Comparison of ENCODE assay signal across 9 cellular contexts in genomic region chr11:2989551-2989950, GRCh38. TPM values are rescaled to one million over a fixed set of nuclear protein-coding genes. Genes with fewer than 3 reads are reported as not detected.
DNase-seq lines count a peak whose midpoint lies in the region; ATAC-seq and TF ChIP-seq lines count a peak whose summit lies in the region.
"Had no signal": no experiment of that assay in that cellular context is flagged by ENCODE, and none has a peak within 500 bp of the region (broad histone marks: within the 10 kb centered on the region; RNA-seq: fewer than 3 reads in every experiment).

No MANE protein-coding gene starts in this region.

- TF ChIP-seq RAD21 in neural cell (conservative IDR thresholded peaks at IDR 0.05) = no peak

- no peak for DNase-seq in DND-41
- no peak for DNase-seq in dorsolateral prefrontal cortex
- no peak for DNase-seq in HPDE6-E6E7 (ENCODE audit: extremely low spot score)

- H3K36me3 ChIP-seq in DND-41 (ENCODE audit: insufficient read depth, low read length) = peaks cover 20% of the 10 kb centered on the region
- H3K36me3 ChIP-seq in OCI-LY1 (ENCODE audit: insufficient read depth, low read length) = peaks cover 32% of the 10 kb centered on the region
- no peaks in the 10 kb centered on the region for H3K36me3 ChIP-seq in neural cell (ENCODE audit: insufficient read depth, low read length)
- H3K36me3 ChIP-seq: gastroesophageal sphincter had no signal

- no peak for TF ChIP-seq EP300 in neural cell (conservative IDR thresholded peaks at IDR 0.05; ENCODE audit: poor library complexity, severe bottlenecking)

- peak overlapping the region; percentile 74 to 99; a peak in 3 of 4 replicates for H3K4me3 ChIP-seq in DND-41 (ENCODE audit: low read depth in 1 of 2, low read length in 2 of 2)
- H3K4me3 ChIP-seq in OCI-LY1 (ENCODE audit: low read depth, low read length, poor library complexity, severe bottlenecking) = peak overlapping the region; percentile 88
- peak overlapping the region in 46 of 59 donors; percentile 2 to 98 (median 88) for H3K4me3 ChIP-seq in dorsolateral prefrontal cortex
- H3K4me3 ChIP-seq in neural cell (ENCODE audit: low read length) = peak overlapping the region; percentile 96

- no peaks in the 10 kb centered on the region for H3K27me3 ChIP-seq in DND-41 (ENCODE audit: insufficient read depth, low read length, poor library complexity)
- H3K27me3 ChIP-seq in OCI-LY1 (ENCODE audit: insufficient read depth, low read length) = no peaks in the 10 kb centered on the region
- no peaks in the 10 kb centered on the region for H3K27me3 ChIP-seq in dorsolateral prefrontal cortex
- no peaks in the 10 kb centered on the region for H3K27me3 ChIP-seq in neural cell (ENCODE audit: insufficient read depth, low read depth, low read length)
- H3K27me3 ChIP-seq: gastroesophageal sphincter had no signal

- H2AFZ ChIP-seq in DND-41 (ENCODE audit: low read depth, low read length) = no peak overlapping the region
- H2AFZ ChIP-seq in OCI-LY1 (ENCODE audit: low read length) = no peak overlapping the region
- H2AFZ ChIP-seq in neural cell (ENCODE audit: low read depth, low read length) = no peak overlapping the region

- H3K4me2 ChIP-seq in DND-41 (ENCODE audit: insufficient read depth, low read length) = peak overlapping the region; percentile 77
- peak overlapping the region; percentile 82 for H3K4me2 ChIP-seq in OCI-LY1 (ENCODE audit: low read length)
- peak overlapping the region; percentile 97 for H3K4me2 ChIP-seq in neural cell (ENCODE audit: low read length)

- peak overlapping the region; percentile 66 for H3K27ac ChIP-seq in DND-41 (ENCODE audit: low read length)
- H3K27ac ChIP-seq in OCI-LY1 (ENCODE audit: low read depth, low read length, poor library complexity, severe bottlenecking) = peak overlapping the region; percentile 33
- H3K27ac ChIP-seq in dorsolateral prefrontal cortex = peak overlapping the region in 33 of 59 donors; percentile 13 to 83 (median 65)
- H3K27ac ChIP-seq in neural cell (ENCODE audit: low read length) = no peak overlapping the region

- peaks cover 82% of the 10 kb centered on the region for H3K79me2 ChIP-seq in DND-41 (ENCODE audit: insufficient read depth, low read length)
- H3K79me2 ChIP-seq in OCI-LY1 (ENCODE audit: insufficient read depth, low read length) = peaks cover 72% of the 10 kb centered on the region
- H3K79me2 ChIP-seq in neural cell (replicated peaks; ENCODE audit: insufficient read depth, low read length) = peaks cover 72% of the 10 kb centered on the region

- H3F3A ChIP-seq in OCI-LY1 (ENCODE audit: insufficient read depth, low read length) (no peaks in the 10 kb centered on the region), neural cell (ENCODE audit: insufficient read depth, low read length, poor library complexity, severe bottlenecking) (no peaks in the 10 kb centered on the region)

- H3K9ac ChIP-seq in DND-41 (ENCODE audit: low read depth, low read length) (peak overlapping the region; percentile 94), OCI-LY1 (ENCODE audit: low read length) (peak overlapping the region; percentile 91), neural cell (ENCODE audit: low read length) (no peak overlapping the region)

- H3K9me3 ChIP-seq in DND-41 (ENCODE audit: insufficient read depth, low read length, severe bottlenecking) = no peaks in the 10 kb centered on the region
- no peaks in the 10 kb centered on the region for H3K9me3 ChIP-seq in OCI-LY1 (ENCODE audit: low read length)
- H3K9me3 ChIP-seq in neural cell (ENCODE audit: low read length) = no peaks in the 10 kb centered on the region
- H3K9me3 ChIP-seq: gastroesophageal sphincter had no signal

- ATAC-seq in DND-41 (ENCODE audit: insufficient read depth, low read depth) (no peak), GM21390 (IDR thresholded peaks at IDR 0.05; ENCODE audit: unreplicated experiment) (no peak), HG02571 (IDR thresholded peaks at IDR 0.05; ENCODE audit: unreplicated experiment) (no peak), HG02759 (IDR thresholded peaks at IDR 0.05; ENCODE audit: unreplicated experiment) (no peak)
- ATAC-seq: gastroesophageal sphincter had no signal

- H4K20me1 ChIP-seq in DND-41 (ENCODE audit: insufficient read depth, low read length) (peaks cover 52% of the 10 kb centered on the region), OCI-LY1 (ENCODE audit: insufficient read depth, low read length) (no peaks in the 10 kb centered on the region), neural cell (ENCODE audit: insufficient read depth) (peaks cover 12% of the 10 kb centered on the region)

- intact Hi-C loops in dorsolateral prefrontal cortex (cut with DNase I) = no loop called here

- TF ChIP-seq CTCF in DND-41 (IDR thresholded peaks at IDR 0.05; ENCODE audit: borderline replicate concordance, extremely low read depth, low read length, poor library complexity, severe bottlenecking) (no peak), OCI-LY1 (IDR thresholded peaks at IDR 0.05; ENCODE audit: low read length) (no peak), dorsolateral prefrontal cortex (IDR thresholded peaks at IDR 0.05 in 54 of 56, conservative IDR thresholded peaks at IDR 0.05 in 2 of 56; ENCODE audit: low read depth in 1 of 56, partially characterized antibody in 56 of 56) (no peak), neural cell (IDR thresholded peaks at IDR 0.05; ENCODE audit: poor library complexity, severe bottlenecking) (no peak)

- H3K9me2 ChIP-seq in OCI-LY1 (ENCODE audit: low read depth, low read length) (no peaks in the 10 kb centered on the region), neural cell (ENCODE audit: insufficient read depth, low read length) (no peaks in the 10 kb centered on the region)

- peaks cover 48% of the 10 kb centered on the region for H3K4me1 ChIP-seq in DND-41 (ENCODE audit: insufficient read depth, low read length)
- peaks cover 51% of the 10 kb centered on the region for H3K4me1 ChIP-seq in OCI-LY1 (ENCODE audit: insufficient read depth, low read length, severe bottlenecking)

TF ChIP-seq in neural cell, 6 proteins besides CTCF, POLR2A, EP300 and RAD21:
- TF ChIP-seq REST (IDR thresholded peaks at IDR 0.05; ENCODE audit: borderline replicate concordance) = no peak
- TF ChIP-seq EZH2 (IDR thresholded peaks at IDR 0.05; ENCODE audit: borderline replicate concordance, insufficient read depth, low read length, poor library complexity, severe bottlenecking) = no peak
- TF ChIP-seq TAF1 (IDR thresholded peaks at IDR 0.05; ENCODE audit: low read depth) = no peak
- TF ChIP-seq MXI1 (conservative IDR thresholded peaks at IDR 0.05; ENCODE audit: poor library complexity, severe bottlenecking) = no peak
- no peak for TF ChIP-seq POLR2AphosphoS5 (IDR thresholded peaks at IDR 0.05)
- no peak for TF ChIP-seq SMC3 (conservative IDR thresholded peaks at IDR 0.05; ENCODE audit: poor library complexity)

RNA-seq across cellular contexts. Expression of gene NAP1L4, which starts 2.6 kb away (rescaled TPM):
- 100 to 1,000 TPM; 135 to 252 (median 182) TPM for total RNA-seq in dorsolateral prefrontal cortex
- 196 and 199 TPM in 2 replicates for polyA plus RNA-seq in neural cell
- polyA minus RNA-seq in neural cell = 204 and 209 TPM in 2 replicates
